ENCODE assay signal across 9 cellular contexts in genomic region chr2:219057709-219058540, GRCh38. TPM values are rescaled to one million over a fixed set of nuclear protein-coding genes. Genes with fewer than 3 reads are reported as not detected.
DNase-seq lines count a peak whose midpoint lies in the region; ATAC-seq, FAIRE-seq and TF ChIP-seq lines count a peak whose summit lies in the region.
"Had no signal": no experiment of that assay in that cellular context is flagged by ENCODE, and none has a peak within 500 bp of the region (broad histone marks: within the 10 kb centered on the region; RNA-seq: fewer than 3 reads in every experiment).

No MANE protein-coding gene starts in this region.

- no peaks in the 10 kb centered on the region for H3K36me3 ChIP-seq in PC-9 (ENCODE audit: low read depth)
- H3K36me3 ChIP-seq in neuron (ENCODE audit: insufficient read depth, low read length): no peaks in the 10 kb centered on the region
- H3K36me3 ChIP-seq in stomach smooth muscle (ENCODE audit: control insufficient read depth in 2 of 2, insufficient read depth in 2 of 2, low read length in 2 of 2): no peaks in the 10 kb centered on the region

- H2AFZ ChIP-seq in PC-9 (no peak overlapping the region), neuron (ENCODE audit: low read depth, low read length) (peak overlapping the region; percentile 26)

- TF ChIP-seq CTCF in CD4-positive, alpha-beta T cell (IDR thresholded peaks at IDR 0.05): peak; percentile 97
- peak; percentile 96 for TF ChIP-seq CTCF in GM20000 (IDR thresholded peaks at IDR 0.05; ENCODE audit: extremely low read depth, missing control alignments)
- TF ChIP-seq CTCF in PC-9 (conservative IDR thresholded peaks at IDR 0.05): peak; percentile 80
- TF ChIP-seq CTCF in fibroblast of villous mesenchyme (IDR thresholded peaks at IDR 0.05; ENCODE audit: insufficient read depth, low read depth, low read length): peak; percentile 81

- no TSS peak for BruUV-seq in PC-9 (replicated peaks; lab: Mats Ljungman, UMichigan)

- H3K9me2 ChIP-seq in PC-9 (ENCODE audit: insufficient read depth): no peaks in the 10 kb centered on the region

- H3F3A ChIP-seq in PC-9 (ENCODE audit: insufficient read depth, low read depth): no peaks in the 10 kb centered on the region

- no peaks in the 10 kb centered on the region for H3K9me3 ChIP-seq in CD4-positive, alpha-beta T cell (ENCODE audit: control insufficient read depth, low read length)
- H3K9me3 ChIP-seq in PC-9 (ENCODE audit: insufficient read depth, low read depth): no peaks in the 10 kb centered on the region
- H3K9me3 ChIP-seq in neuron (ENCODE audit: low read length): no peaks in the 10 kb centered on the region
- no peaks in the 10 kb centered on the region for H3K9me3 ChIP-seq in stomach smooth muscle (ENCODE audit: control insufficient read depth in 2 of 2, low read length in 2 of 2)

- POLR2A ChIA-PET in CD4-positive, alpha-beta T cell (lab: Charles Lee): interaction anchor here (1.0 kb wide), 1 partner anchor 237 kb away, joined by 3 read pairs; no protein-coding TSS in a partner anchor
- POLR2A ChIA-PET in PC-9 (lab: Charles Lee; ENCODE audit: unreplicated experiment): interaction anchor here (0.7 kb wide), 1 partner anchor 323 kb away, joined by 4 read pairs; no protein-coding TSS in a partner anchor

- peak; percentile 98 for ATAC-seq in CD4-positive, alpha-beta T cell (ENCODE audit: poor library complexity)

- H3K4me1 ChIP-seq in PC-9 (replicated peaks; ENCODE audit: insufficient read depth): no peaks in the 10 kb centered on the region
- peaks cover 8% of the 10 kb centered on the region for H3K4me1 ChIP-seq in neuron (ENCODE audit: insufficient read depth, low read length)
- peaks cover 37% of the 10 kb centered on the region for H3K4me1 ChIP-seq in stomach smooth muscle (ENCODE audit: control insufficient read depth, insufficient read depth, low read length)

- intact Hi-C loops in CD4-positive, alpha-beta T cell (cut with DNase I, micrococcal nuclease): loop anchor here (1.0 to 10.0 kb wide), 6 partner anchors 61 to 297 kb away; no protein-coding TSS in a partner anchor
- intact Hi-C loops in PC-9 (cut with micrococcal nuclease; ENCODE audit: unreplicated experiment): loop anchor here (1.0 to 10.0 kb wide), 4 partner anchors 61 to 473 kb away; partner anchors contain the start of gene PTPRN
- intact Hi-C loops in activated T-helper 1 cell treated with anti-CD3 and anti-CD28 coated beads, Interleukin-12 subunit alpha, Interleukin-12 subunit beta, Interleukin-2, Interleukin-4 antibody, amounts not matched to agents 30 ng/mL and 10 ng/mL and 1 ng/mL, durations not matched to agents 14 hours and 24 hours and 36 hours (cut with micrococcal nuclease): loop anchor here (1.0 to 2.0 kb wide), 5 partner anchors 61 to 295 kb away; no protein-coding TSS in a partner anchor

- DNase-seq in CD4-positive, alpha-beta T cell: peak; percentile 54 to 81 (median 68)
- DNase-seq in GM20000 (ENCODE audit: low spot score) (peak; percentile 94), HTR-8/SVneo (ENCODE audit: insufficient read length, low spot score) (peak; percentile 57), PC-9 (peak in 1 of 2 experiments; percentile 69), fibroblast of villous mesenchyme (ENCODE audit: low read depth) (peak; percentile 61)
- peak; percentile 68 for DNase-seq in activated T-helper 1 cell treated with anti-CD3 and anti-CD28 coated beads, Interleukin-12 subunit alpha, Interleukin-12 subunit beta, Interleukin-2, Interleukin-4 antibody, amounts not matched to agents 30 ng/mL and 10 ng/mL and 1 ng/mL, durations not matched to agents 14 hours and 24 hours and 36 hours (ENCODE audit: low spot score)

- H3K36me3 Mint-ChIP-seq in CD4-positive, alpha-beta T cell (ENCODE audit: low read depth): no peaks in the 10 kb centered on the region
- no peaks in the 10 kb centered on the region for H3K36me3 Mint-ChIP-seq in activated T-helper 1 cell treated with anti-CD3 and anti-CD28 coated beads, Interleukin-12 subunit alpha, Interleukin-12 subunit beta, Interleukin-2, Interleukin-4 antibody, amounts not matched to agents 30 ng/mL and 10 ng/mL and 1 ng/mL, durations not matched to agents 14 hours and 24 hours and 36 hours (ENCODE audit: low read depth)

- H3K4me2 ChIP-seq in PC-9: no peak overlapping the region

- H3K27me3 Mint-ChIP-seq in CD4-positive, alpha-beta T cell: peaks cover 79% of the 10 kb centered on the region
- peaks cover 60% of the 10 kb centered on the region for H3K27me3 Mint-ChIP-seq in activated T-helper 1 cell treated with anti-CD3 and anti-CD28 coated beads, Interleukin-12 subunit alpha, Interleukin-12 subunit beta, Interleukin-2, Interleukin-4 antibody, amounts not matched to agents 30 ng/mL and 10 ng/mL and 1 ng/mL, durations not matched to agents 14 hours and 24 hours and 36 hours (ENCODE audit: insufficient read depth)

- peak; percentile 92 for FAIRE-seq in HTR-8/SVneo (lab: Jason Lieb, UNC)

- CTCF ChIA-PET in CD4-positive, alpha-beta T cell (lab: Charles Lee): interaction anchor here (0.6 to 1.7 kb wide), 20 partner anchors 10 to 472 kb away, joined by 3 to 10 read pairs (median 4); partner anchors contain the start of gene DNPEP
- CTCF ChIA-PET in PC-9 (lab: Charles Lee): interaction anchor here (0.7 to 1.0 kb wide), 2 partner anchors 14 to 62 kb away, joined by 3 read pairs; no protein-coding TSS in a partner anchor

- H3K27ac ChIP-seq in CD4-positive, alpha-beta T cell (ENCODE audit: low read depth, low read length): no peak overlapping the region
- H3K27ac ChIP-seq in PC-9 (no peak overlapping the region), stomach smooth muscle (ENCODE audit: low read length) (no peak overlapping the region)

- no peak overlapping the region for H3K4me3 ChIP-seq in PC-9
- no peak overlapping the region for H3K4me3 ChIP-seq in fibroblast of villous mesenchyme (ENCODE audit: low read depth, low read length)
- H3K4me3 ChIP-seq in neuron (ENCODE audit: low read length): peak overlapping the region; percentile 12
- peak overlapping the region; percentile 22 to 55 for H3K4me3 ChIP-seq in stomach smooth muscle (ENCODE audit: low read length in 2 of 2)

- no peaks in the 10 kb centered on the region for H4K20me1 ChIP-seq in PC-9 (ENCODE audit: insufficient read depth)

- H3K79me2 ChIP-seq in PC-9 (ENCODE audit: low read depth): no peaks in the 10 kb centered on the region

- H3K4me3 Mint-ChIP-seq in CD4-positive, alpha-beta T cell: peak overlapping the region; percentile 76
- peak overlapping the region; percentile 30 for H3K4me3 Mint-ChIP-seq in activated T-helper 1 cell treated with anti-CD3 and anti-CD28 coated beads, Interleukin-12 subunit alpha, Interleukin-12 subunit beta, Interleukin-2, Interleukin-4 antibody, amounts not matched to agents 30 ng/mL and 10 ng/mL and 1 ng/mL, durations not matched to agents 14 hours and 24 hours and 36 hours
- H3K4me3 Mint-ChIP-seq: T-helper 1 cell treated with Interleukin-12 subunit alpha and Interleukin-12 subunit beta and Interleukin-4 antibody, amounts not matched to agents 30 μg/mL and 1 μg/mL, for 36 hours had no signal

- peaks cover 79% of the 10 kb centered on the region for H3K27me3 ChIP-seq in CD4-positive, alpha-beta T cell (ENCODE audit: control insufficient read depth, insufficient read depth, low read length)
- H3K27me3 ChIP-seq in PC-9 (ENCODE audit: insufficient read depth, low read depth) (peaks cover 70% of the 10 kb centered on the region), neuron (ENCODE audit: insufficient read depth, low read length) (peaks cover 90% of the 10 kb centered on the region), stomach smooth muscle (ENCODE audit: control insufficient read depth in 1 of 2, insufficient read depth in 2 of 2, low read length in 2 of 2) (peaks cover 60 to 71% of the 10 kb centered on the region in 2 donors)

- H3K9me3 Mint-ChIP-seq in CD4-positive, alpha-beta T cell: no peaks in the 10 kb centered on the region
- H3K9me3 Mint-ChIP-seq in activated T-helper 1 cell treated with anti-CD3 and anti-CD28 coated beads, Interleukin-12 subunit alpha, Interleukin-12 subunit beta, Interleukin-2, Interleukin-4 antibody, amounts not matched to agents 30 ng/mL and 10 ng/mL and 1 ng/mL, durations not matched to agents 14 hours and 24 hours and 36 hours: no peaks in the 10 kb centered on the region
- H3K9me3 Mint-ChIP-seq: T-helper 1 cell treated with Interleukin-12 subunit alpha and Interleukin-12 subunit beta and Interleukin-4 antibody, amounts not matched to agents 30 μg/mL and 1 μg/mL, for 36 hours had no signal

- peaks cover 20% of the 10 kb centered on the region for H3K4me1 Mint-ChIP-seq in CD4-positive, alpha-beta T cell (ENCODE audit: low read depth)
- no peaks in the 10 kb centered on the region for H3K4me1 Mint-ChIP-seq in activated T-helper 1 cell treated with anti-CD3 and anti-CD28 coated beads, Interleukin-12 subunit alpha, Interleukin-12 subunit beta, Interleukin-2, Interleukin-4 antibody, amounts not matched to agents 30 ng/mL and 10 ng/mL and 1 ng/mL, durations not matched to agents 14 hours and 24 hours and 36 hours (ENCODE audit: low read depth)

- no peak overlapping the region for H3K27ac Mint-ChIP-seq in CD4-positive, alpha-beta T cell
- H3K27ac Mint-ChIP-seq in activated T-helper 1 cell treated with anti-CD3 and anti-CD28 coated beads, Interleukin-12 subunit alpha, Interleukin-12 subunit beta, Interleukin-2, Interleukin-4 antibody, amounts not matched to agents 30 ng/mL and 10 ng/mL and 1 ng/mL, durations not matched to agents 14 hours and 24 hours and 36 hours: no peak overlapping the region
- H3K27ac Mint-ChIP-seq: T-helper 1 cell treated with Interleukin-12 subunit alpha and Interleukin-12 subunit beta and Interleukin-4 antibody, amounts not matched to agents 30 μg/mL and 1 μg/mL, for 36 hours had no signal

- no peak overlapping the region for H3K9ac ChIP-seq in stomach smooth muscle (ENCODE audit: low read length in 2 of 2)

RNA-seq across cellular contexts. Expression of gene IHH, which starts 2.8 kb away (rescaled TPM):
- not detected for total RNA-seq in CD4-positive, alpha-beta T cell
- not detected in 2 replicates for total RNA-seq in PC-9 (2021)
- not detected in 2 replicates for total RNA-seq in activated T-helper 1 cell treated with anti-CD3 and anti-CD28 coated beads, Interleukin-12 subunit alpha, Interleukin-12 subunit beta, Interleukin-2, Interleukin-4 antibody, amounts not matched to agents 30 ng/mL and 10 ng/mL and 1 ng/mL, durations not matched to agents 14 hours and 24 hours and 36 hours
- total RNA-seq in fibroblast of villous mesenchyme: not detected in 2 replicates

RNA-seq across cellular contexts. Expression of gene CFAP65, which starts 16.6 kb away (rescaled TPM):
- not detected for total RNA-seq in CD4-positive, alpha-beta T cell
- total RNA-seq in PC-9 (2021) (not detected in 2 replicates), fibroblast of villous mesenchyme (not detected in 2 replicates)
- total RNA-seq in activated T-helper 1 cell treated with anti-CD3 and anti-CD28 coated beads, Interleukin-12 subunit alpha, Interleukin-12 subunit beta, Interleukin-2, Interleukin-4 antibody, amounts not matched to agents 30 ng/mL and 10 ng/mL and 1 ng/mL, durations not matched to agents 14 hours and 24 hours and 36 hours: not detected in 2 replicates

Comparison
In these comparisons a context has a peak if more than half of its experiments do, and no peak if none do; other contexts are left out.
1. H3K4me3 ChIP-seq: peak in neuron (single experiment) and stomach smooth muscle (2 of 2); none in PC-9 (single experiment) and fibroblast of villous mesenchyme (single experiment).
2. Peak in every context shown above with its lines, with median percentiles within 50 percentile points of each other: CTCF ChIP-seq.